1 cellular context compared by ENCODE assay signal in the genomic region with DNA sequence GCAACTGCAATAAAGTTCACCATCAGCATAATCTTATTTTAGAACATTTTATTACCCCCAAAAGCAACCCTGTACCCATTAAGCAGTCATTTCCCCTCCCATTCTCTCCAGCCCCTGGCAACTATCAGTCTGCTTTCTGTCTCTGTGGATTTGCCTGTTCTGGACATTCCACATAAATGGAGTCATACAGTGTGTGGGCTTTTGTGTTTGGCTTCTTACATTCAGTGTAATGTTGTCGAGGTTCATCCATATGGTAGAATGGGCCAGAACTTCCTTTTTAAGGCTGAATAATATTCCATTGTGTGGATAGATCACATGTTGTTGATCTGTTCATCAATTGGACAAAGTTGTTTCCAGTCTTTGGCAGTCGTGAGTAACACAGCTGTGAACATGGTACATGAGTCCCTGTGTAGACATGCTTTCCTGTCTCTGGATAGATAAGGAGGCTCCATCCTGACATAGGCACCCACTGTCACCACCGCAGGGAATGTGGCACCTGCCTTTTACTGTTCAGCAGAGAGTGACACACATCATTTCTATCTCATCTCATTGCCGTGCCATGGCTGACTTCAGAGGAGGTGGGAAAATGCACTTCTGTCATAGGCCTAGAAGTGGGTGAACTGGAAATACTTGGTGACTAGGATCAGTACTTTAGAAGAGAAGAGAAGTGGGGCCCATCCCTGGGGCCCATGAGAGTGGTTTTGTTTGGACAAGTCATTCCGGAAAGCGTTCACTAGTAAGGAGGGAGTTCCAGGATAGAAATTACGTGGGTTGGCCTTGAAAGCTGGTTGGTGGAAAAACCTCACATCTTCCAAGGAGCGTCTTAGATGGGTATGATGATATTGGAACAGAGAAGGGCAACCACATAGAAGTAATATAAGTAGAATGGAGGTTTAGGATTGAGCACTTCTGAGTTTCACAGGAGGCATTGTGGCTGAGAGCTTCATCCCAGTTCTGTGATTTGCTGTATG.
TF ChIP-seq lines count a peak whose summit lies in the region.

No MANE protein-coding gene starts in this region.

TF ChIP-seq in IMR-90, 13 proteins besides CTCF, POLR2A, EP300 and RAD21:
- 0 out of 2 replicates have a peak, but pooled peaks have one; percentile 5 for TF ChIP-seq FOS (IDR thresholded peaks at IDR 0.05; ENCODE audit: low read depth, low read length)
- peak; percentile 37 for TF ChIP-seq RCOR1 (IDR thresholded peaks at IDR 0.05; ENCODE audit: insufficient replicate concordance, low read length)
- TF ChIP-seq MXI1 (IDR thresholded peaks at IDR 0.05; ENCODE audit: borderline replicate concordance, low read depth, low read length) = no peak
